In genomic region chr14:68362841-68363240, GRCh38 we compare ENCODE assay signal across 16 cellular contexts.
A peak's percentile ranks its signal among the peaks of the same experiment; 100 is the strongest.
DNase-seq lines count a peak whose midpoint lies in the region; ATAC-seq, FAIRE-seq and TF ChIP-seq lines count a peak whose summit lies in the region.
"Had no signal": no experiment of that assay in that cellular context is flagged by ENCODE, and none has a peak within 500 bp of the region (broad histone marks: within the 10 kb centered on the region; RNA-seq: fewer than 3 reads in every experiment).

No MANE protein-coding gene starts in this region.

- H3K36me3 ChIP-seq in OCI-LY7 (ENCODE audit: insufficient read depth, low read length) (no peaks in the 10 kb centered on the region), lower lobe of right lung (no peaks in the 10 kb centered on the region)
- H3K36me3 ChIP-seq: pancreas had no signal

- no peaks in the 10 kb centered on the region for H3K79me2 ChIP-seq in OCI-LY7 (ENCODE audit: insufficient read depth, low read depth, low read length)

- H3K27me3 ChIP-seq in lower lobe of right lung (ENCODE audit: low read depth) = no peaks in the 10 kb centered on the region
- H3K27me3 ChIP-seq: foreskin keratinocyte, pancreas had no signal

- ATAC-seq in lower lobe of right lung (no peak), GM21786 (IDR thresholded peaks at IDR 0.05; ENCODE audit: unreplicated experiment) (no peak)
- ATAC-seq in stimulated activated memory B cell treated with anti-CD40 and anti-IgM and Interleukin-4, amounts not matched to agents 10 μg/mL and 1 μg/mL and 100 μg/mL, for 72 hours = peak; percentile 72
- ATAC-seq: activated naive CD4-positive, alpha-beta T cell treated with anti-CD3 and anti-CD28 coated beads, Interleukin-2, amount 50 U/mL, for 72 hours; activated T-cell treated with anti-CD3 and anti-CD28 coated beads, Interleukin-2, amount 50 U/mL, for 72 hours; foreskin keratinocyte; pancreas had no signal

- H3K27ac Mint-ChIP-seq in stimulated activated memory B cell treated with anti-CD40 and anti-IgM and Interleukin-4, amounts not matched to agents 10 μg/mL and 1 μg/mL and 100 μg/mL, for 72 hours = peak overlapping the region; percentile 92
- H3K27ac Mint-ChIP-seq: activated naive CD4-positive, alpha-beta T cell treated with anti-CD3 and anti-CD28 coated beads, Interleukin-2, amount 50 U/mL, for 72 hours; activated T-cell treated with anti-CD3 and anti-CD28 coated beads, Interleukin-2, amount 50 U/mL, for 72 hours had no signal

- BruUV-seq in OCI-LY7 (replicated peaks; lab: Mats Ljungman, UMichigan) = no TSS peak

- POLR2A ChIA-PET in OCI-LY7 (lab: Charles Lee) = interaction anchor here (0.7 to 2.2 kb wide), 5 partner anchors 11 to 109 kb away, joined by 3 to 8 read pairs (median 4); no protein-coding TSS in a partner anchor

- peak; percentile 74 for FAIRE-seq in GM18507 (lab: Jason Lieb, UNC)
- FAIRE-seq: colon, endothelial cell of umbilical vein, pancreas had no signal

- H3K27ac ChIP-seq in OCI-LY7 (ENCODE audit: low read depth, low read length, poor library complexity, severe bottlenecking) (peak overlapping the region; percentile 34), lower lobe of right lung (peak overlapping the region; percentile 38)
- H3K27ac ChIP-seq: foreskin keratinocyte had no signal

- no peaks in the 10 kb centered on the region for H3K9me3 Mint-ChIP-seq in stimulated activated memory B cell treated with anti-CD40 and anti-IgM and Interleukin-4, amounts not matched to agents 10 μg/mL and 1 μg/mL and 100 μg/mL, for 72 hours
- H3K9me3 Mint-ChIP-seq: activated naive CD4-positive, alpha-beta T cell treated with anti-CD3 and anti-CD28 coated beads, Interleukin-2, amount 50 U/mL, for 72 hours had no signal

- H3K9me2 ChIP-seq in OCI-LY7 (ENCODE audit: insufficient read depth, low read length) = no peaks in the 10 kb centered on the region

- H3K4me1 Mint-ChIP-seq in stimulated activated memory B cell treated with anti-CD40 and anti-IgM and Interleukin-4, amounts not matched to agents 10 μg/mL and 1 μg/mL and 100 μg/mL, for 72 hours = peaks cover 72% of the 10 kb centered on the region

- CTCF ChIA-PET in OCI-LY7 (lab: Charles Lee; ENCODE audit: unreplicated experiment) = interaction anchor here (0.6 kb wide), 2 partner anchors 13 to 87 kb away, joined by 3 read pairs; no protein-coding TSS in a partner anchor

- peak overlapping the region; percentile 62 for H3K4me2 ChIP-seq in OCI-LY7 (ENCODE audit: low read length)

- no peak overlapping the region for H3K4me3 Mint-ChIP-seq in stimulated activated memory B cell treated with anti-CD40 and anti-IgM and Interleukin-4, amounts not matched to agents 10 μg/mL and 1 μg/mL and 100 μg/mL, for 72 hours
- H3K4me3 Mint-ChIP-seq: activated T-cell treated with anti-CD3 and anti-CD28 coated beads, Interleukin-2, amount 50 U/mL, for 72 hours had no signal

- H3K4me1 ChIP-seq in OCI-LY7 (ENCODE audit: insufficient read depth, low read length, poor library complexity, severe bottlenecking) = peaks cover 73% of the 10 kb centered on the region
- peaks cover 53% of the 10 kb centered on the region for H3K4me1 ChIP-seq in lower lobe of right lung

- peak overlapping the region; percentile 14 for H3K4me3 ChIP-seq in OCI-LY7 (ENCODE audit: low read depth, low read length, poor library complexity, severe bottlenecking)
- no peak overlapping the region for H3K4me3 ChIP-seq in lower lobe of right lung
- H3K4me3 ChIP-seq: pancreas had no signal

- no peak for TF ChIP-seq CTCF in OCI-LY7 (conservative IDR thresholded peaks at IDR 0.05; ENCODE audit: low read length)
- TF ChIP-seq CTCF in lower lobe of right lung (IDR thresholded peaks at IDR 0.05) = no peak

- H3K27me3 Mint-ChIP-seq in stimulated activated memory B cell treated with anti-CD40 and anti-IgM and Interleukin-4, amounts not matched to agents 10 μg/mL and 1 μg/mL and 100 μg/mL, for 72 hours = no peaks in the 10 kb centered on the region

- intact Hi-C loops in OCI-LY7 (cut with micrococcal nuclease; ENCODE audit: unreplicated experiment) (loop anchor here (1.0 to 2.0 kb wide), 2 partner anchors 112 to 454 kb away; no protein-coding TSS in a partner anchor), lower lobe of right lung (cut with DNase I) (no loop called here)

- DNase-seq in GM18507 (ENCODE audit: extremely low spot score, insufficient read length, low read depth) = no peak
- peak; percentile 58 for DNase-seq in OCI-LY7 (ENCODE audit: low spot score)
- DNase-seq in lower lobe of right lung = no peak
- DNase-seq in GM19238 (ENCODE audit: insufficient read length, low spot score) = no peak
- DNase-seq in cerebellum (ENCODE audit: low spot score) = no peak
- DNase-seq: activated CD4-positive, CD25-positive, alpha-beta regulatory T cell; activated T-cell treated with anti-CD3 and anti-CD28 coated beads, Interleukin-2, amount 50 U/mL, for 72 hours; DMS153; foreskin keratinocyte; kidney glomerular epithelial cell; pancreas had no signal

- peaks cover 8% of the 10 kb centered on the region for H3K36me3 Mint-ChIP-seq in stimulated activated memory B cell treated with anti-CD40 and anti-IgM and Interleukin-4, amounts not matched to agents 10 μg/mL and 1 μg/mL and 100 μg/mL, for 72 hours
- H3K36me3 Mint-ChIP-seq: activated naive CD4-positive, alpha-beta T cell treated with anti-CD3 and anti-CD28 coated beads, Interleukin-2, amount 50 U/mL, for 72 hours had no signal

- H2AFZ ChIP-seq in OCI-LY7 (ENCODE audit: low read length) = peak overlapping the region; percentile 69

- H3K9me3 ChIP-seq in OCI-LY7 (ENCODE audit: low read length) = no peaks in the 10 kb centered on the region
- H3K9me3 ChIP-seq in lower lobe of right lung = no peaks in the 10 kb centered on the region
- H3K9me3 ChIP-seq: pancreas had no signal

- H4K20me1 ChIP-seq in OCI-LY7 (ENCODE audit: insufficient read depth, low read length) = no peaks in the 10 kb centered on the region
